19 cellular contexts compared by ENCODE assay signal in genomic region chr2:95350320-95351079, GRCh38. TPM values are rescaled to one million over a fixed set of nuclear protein-coding genes. Genes with fewer than 3 reads are reported as not detected.
DNase-seq lines count a peak whose midpoint lies in the region; ATAC-seq and TF ChIP-seq lines count a peak whose summit lies in the region.
"Had no signal": no experiment of that assay in that cellular context is flagged by ENCODE, and none has a peak within 500 bp of the region (broad histone marks: within the 10 kb centered on the region; RNA-seq: fewer than 3 reads in every experiment).

No MANE protein-coding gene starts in this region.

- no peak overlapping the region for H3K27ac Mint-ChIP-seq in CD4-positive, alpha-beta T cell
- H3K27ac Mint-ChIP-seq: CD14-positive monocyte had no signal

- TF ChIP-seq EP300 in sigmoid colon (IDR thresholded peaks at IDR 0.05), result no peak

- POLR2A ChIA-PET in CD4-positive, alpha-beta T cell (lab: Charles Lee), result no interaction called here
- POLR2A ChIA-PET in HEK293 (lab: Yijun Ruan, JAX), result interaction anchor here (1.4 kb wide), 1 partner anchor 51 kb away, joined by 3 read pairs; no protein-coding TSS in a partner anchor

- peak overlapping the region; percentile 30 for H3K4me3 Mint-ChIP-seq in CD4-positive, alpha-beta T cell
- H3K4me3 Mint-ChIP-seq: CD14-positive monocyte had no signal

- intact Hi-C loops in CD4-positive, alpha-beta T cell (cut with DNase I, micrococcal nuclease), result no loop called here
- intact Hi-C loops in sigmoid colon (cut with DNase I), result no loop called here

- H3K9me3 Mint-ChIP-seq in CD4-positive, alpha-beta T cell, result no peaks in the 10 kb centered on the region

- H3K27ac ChIP-seq in CD4-positive, alpha-beta T cell (ENCODE audit: low read depth, low read length), result no peak overlapping the region
- H3K27ac ChIP-seq in HEK293 (ENCODE audit: extremely low read depth, low read depth, low read length) (no peak overlapping the region), sigmoid colon (no peak overlapping the region)
- H3K27ac ChIP-seq: SJCRH30 had no signal

- no peaks in the 10 kb centered on the region for H3K4me1 Mint-ChIP-seq in CD4-positive, alpha-beta T cell (ENCODE audit: low read depth)

- no peak for DNase-seq in CD4-positive, alpha-beta T cell
- DNase-seq in left lobe of liver (ENCODE audit: low spot score), result peak; percentile 28
- peak; percentile 46 for DNase-seq in sigmoid colon
- no peak for DNase-seq in D341Med (ENCODE audit: low spot score)
- DNase-seq: AML-193, COR-L47, EL, KBM-7, MV-4-11, NCI-H1417, NCI-H1930, NCI-H69, RPMI8226, SJCRH30 had no signal

- no peak for TF ChIP-seq CTCF in CD4-positive, alpha-beta T cell (IDR thresholded peaks at IDR 0.05)
- TF ChIP-seq CTCF in HEK293 (tag by site-specific recombination; IDR thresholded peaks at IDR 0.05) (no peak), sigmoid colon (IDR thresholded peaks at IDR 0.05) (no peak)

- no peak for ATAC-seq in CD4-positive, alpha-beta T cell (ENCODE audit: poor library complexity)
- ATAC-seq in left lobe of liver, result no peak
- no peak for ATAC-seq in HG02885 (IDR thresholded peaks at IDR 0.05; ENCODE audit: poor library complexity, unreplicated experiment)
- ATAC-seq in HG03280 (IDR thresholded peaks at IDR 0.05; ENCODE audit: unreplicated experiment), result no peak

- H3K4me1 ChIP-seq in HEK293 (ENCODE audit: control insufficient read depth, insufficient read depth, low read length), result no peaks in the 10 kb centered on the region; the same call in 1 of the 2 replicates
- H3K4me1 ChIP-seq in sigmoid colon, result peaks cover 0 to 17% (median 14%) of the 10 kb centered on the region in 4 donors
- H3K4me1 ChIP-seq: HAP-1, SJCRH30 had no signal

- H3K36me3 ChIP-seq in HEK293 (ENCODE audit: control insufficient read depth in 2 of 2, insufficient read depth in 1 of 2, low read length in 2 of 2), result no peaks in the 10 kb centered on the region
- no peaks in the 10 kb centered on the region for H3K36me3 ChIP-seq in sigmoid colon
- H3K36me3 ChIP-seq: HAP-1, SJCRH30 had no signal

- CTCF ChIA-PET in CD4-positive, alpha-beta T cell (lab: Charles Lee), result no interaction called here
- CTCF ChIA-PET in HEK293 (lab: Yijun Ruan, JAX), result interaction anchor here (0.5 to 1.7 kb wide), 3 partner anchors 8 to 38 kb away, joined by 3 to 17 read pairs (median 3); no protein-coding TSS in a partner anchor

- 70 to 75% methylated on average over 12 of the region's 12 CpGs for WGBS in sigmoid colon, 2 donors

- H3K36me3 Mint-ChIP-seq in CD4-positive, alpha-beta T cell (ENCODE audit: low read depth), result no peaks in the 10 kb centered on the region
- H3K36me3 Mint-ChIP-seq: CD14-positive monocyte had no signal

- no peaks in the 10 kb centered on the region for H3K9me3 ChIP-seq in CD4-positive, alpha-beta T cell (ENCODE audit: control insufficient read depth, low read length)
- H3K9me3 ChIP-seq in HEK293 (ENCODE audit: control insufficient read depth, insufficient read depth, low read depth, low read length), result no peaks in the 10 kb centered on the region
- no peaks in the 10 kb centered on the region for H3K9me3 ChIP-seq in sigmoid colon
- H3K9me3 ChIP-seq: HAP-1, SJCRH30 had no signal

- peaks cover 25% of the 10 kb centered on the region for H3K27me3 ChIP-seq in CD4-positive, alpha-beta T cell (ENCODE audit: control insufficient read depth, insufficient read depth, low read length)
- no peaks in the 10 kb centered on the region for H3K27me3 ChIP-seq in sigmoid colon
- H3K27me3 ChIP-seq: SJCRH30 had no signal

- H3K4me3 ChIP-seq in HEK293 (ENCODE audit: low read depth, low read length) (no peak overlapping the region), sigmoid colon (no peak overlapping the region)
- H3K4me3 ChIP-seq: HAP-1, SJCRH30 had no signal

- no peak for TF ChIP-seq POLR2A in sigmoid colon (IDR thresholded peaks at IDR 0.05)

- peaks cover 23% of the 10 kb centered on the region for H3K27me3 Mint-ChIP-seq in CD4-positive, alpha-beta T cell

TF ChIP-seq in HEK293, 187 proteins besides CTCF, POLR2A, EP300 and RAD21:
- no peak for TF ChIP-seq ZNF555 (tag by site-specific recombination; conservative IDR thresholded peaks at IDR 0.05)
- TF ChIP-seq ZNF701 (tag by site-specific recombination; IDR thresholded peaks at IDR 0.05), result no peak
- TF ChIP-seq FEZF1 (tag by site-specific recombination; IDR thresholded peaks at IDR 0.05), result no peak
- TF ChIP-seq ZIC2 (tag by site-specific recombination; IDR thresholded peaks at IDR 0.05), result peak; percentile 35
TF ChIP-seq in HEK293: peak in this region for 1.

RNA-seq across cellular contexts. Expression of gene FAHD2A, which starts 52.0 kb away (rescaled TPM):
- 10 to 100 TPM; 26.5 to 27.5 TPM for total RNA-seq in CD4-positive, alpha-beta T cell
- total RNA-seq in left lobe of liver (75.2 TPM), sigmoid colon (10 to 100 TPM in 3 of 4 donors, 1 to 10 TPM in 1; 8.9 to 19.4 (median 11.8) TPM)
- polyA plus RNA-seq in sigmoid colon, result 10 to 100 TPM; 19.7 to 30.5 (median 27.0) TPM

RNA-seq across cellular contexts. Expression of gene KCNIP3, which starts 53.4 kb away (rescaled TPM):
- total RNA-seq in CD4-positive, alpha-beta T cell, result under 1 TPM in 1 of 2 experiments, not detected in 1; 0.52 TPM
- total RNA-seq in left lobe of liver (1.6 TPM), sigmoid colon (10 to 100 TPM; 11.8 to 23.8 (median 12.1) TPM)
- polyA plus RNA-seq in sigmoid colon, result 1 to 10 TPM; 1.8 to 1.9 (median 1.8) TPM
- total RNA-seq: SJCRH30 had no signal
- polyA plus RNA-seq: CD14-positive monocyte had no signal

Comparison
In these comparisons a context has a peak if more than half of its experiments do, and no peak if none do; other contexts are left out.
1. DNase-seq: peak in left lobe of liver (single experiment) and sigmoid colon (single experiment); none in CD4-positive, alpha-beta T cell (0 of 10) and D341Med (single experiment).